Comparison of ENCODE assay signal across 1 cellular context in genomic region chr20:63956664-63957003, GRCh38.
TF ChIP-seq lines count a peak whose summit lies in the region.

No MANE protein-coding gene starts in this region.

TF ChIP-seq in HEK293, 187 proteins besides CTCF, POLR2A, EP300 and RAD21 (continued from another document):
- no peak for TF ChIP-seq ZNF692 (tag by site-specific recombination; IDR thresholded peaks at IDR 0.05)
- no peak for TF ChIP-seq ZNF830 (tag by site-specific recombination; IDR thresholded peaks at IDR 0.05; ENCODE audit: low read depth)
- TF ChIP-seq ZNF561 (tag by site-specific recombination; IDR thresholded peaks at IDR 0.05; ENCODE audit: borderline replicate concordance), result no peak
- no peak for TF ChIP-seq YY2 (tag by site-specific recombination; IDR thresholded peaks at IDR 0.05)
- TF ChIP-seq ZBTB1 (tag by site-specific recombination; IDR thresholded peaks at IDR 0.05), result no peak
- 0 out of 2 replicates have a peak, but pooled peaks have one; percentile 10 for TF ChIP-seq SCRT2 (tag by site-specific recombination; IDR thresholded peaks at IDR 0.05)
- 0 out of 2 replicates have a peak, but pooled peaks have one; percentile 22 for TF ChIP-seq ZNF24 (tag by site-specific recombination; IDR thresholded peaks at IDR 0.05)
- TF ChIP-seq ZBTB21 (tag by site-specific recombination; IDR thresholded peaks at IDR 0.05), result no peak
- TF ChIP-seq ZBTB17 (tag by site-specific recombination; IDR thresholded peaks at IDR 0.05), result no peak
- TF ChIP-seq ZNF580 (tag by site-specific recombination; IDR thresholded peaks at IDR 0.05), result no peak
